1 cellular context compared by ENCODE assay signal in genomic region chr7:150359007-150359917, GRCh38.
TF ChIP-seq lines count a peak whose summit lies in the region.

No MANE protein-coding gene starts in this region.

TF ChIP-seq in IMR-90, 13 proteins besides CTCF, POLR2A, EP300 and RAD21:
- no peak for TF ChIP-seq RCOR1 (IDR thresholded peaks at IDR 0.05; ENCODE audit: insufficient replicate concordance, low read length)
- TF ChIP-seq BHLHE40 (IDR thresholded peaks at IDR 0.05; ENCODE audit: low read depth, low read length) = no peak
- TF ChIP-seq FOS (IDR thresholded peaks at IDR 0.05; ENCODE audit: low read depth, low read length) = no peak
- no peak for TF ChIP-seq MAFK (IDR thresholded peaks at IDR 0.05; ENCODE audit: low read depth, low read length)
- TF ChIP-seq CEBPB (IDR thresholded peaks at IDR 0.05; ENCODE audit: low read depth, low read length) = no peak
- TF ChIP-seq USF2 (IDR thresholded peaks at IDR 0.05; ENCODE audit: low read depth, low read length) = no peak
